30 cellular contexts compared by ENCODE assay signal in the genomic region with DNA sequence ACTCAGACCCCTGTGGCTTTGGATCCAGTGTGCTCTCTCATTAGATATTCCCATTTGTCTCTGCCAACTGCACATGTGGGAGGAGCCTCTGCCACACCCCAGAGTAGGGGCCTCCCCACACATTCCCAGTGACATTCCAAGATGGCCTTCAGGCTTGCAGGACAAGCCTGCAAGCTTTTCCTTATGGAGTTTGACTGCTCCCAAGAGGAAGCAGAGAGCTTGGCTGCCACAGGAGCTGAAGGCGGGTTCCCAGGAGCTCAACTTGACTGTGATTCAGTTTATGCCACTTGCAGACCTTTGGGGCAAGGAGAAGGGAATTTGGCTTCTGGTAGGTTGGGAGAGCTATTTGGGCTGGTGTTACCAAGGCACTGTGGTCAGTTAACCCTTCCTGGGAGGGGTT. TPM values are rescaled to one million over a fixed set of nuclear protein-coding genes. Genes with fewer than 3 reads are reported as not detected.
"Had no signal": no experiment of that assay in that cellular context is flagged by ENCODE, and none has a peak within 500 bp of the region (broad histone marks: within the 10 kb centered on the region; RNA-seq: fewer than 3 reads in every experiment).

No MANE protein-coding gene starts in this region.

- H3K27ac ChIP-seq: brain microvascular endothelial cell, coronary artery, dorsolateral prefrontal cortex, heart right ventricle, neural progenitor cell, spleen, transverse colon had no signal

- ATAC-seq: effector memory CD8-positive, alpha-beta T cell; heart right ventricle; left ventricle myocardium superior; naive thymus-derived CD8-positive, alpha-beta T cell; right cardiac atrium; T-cell had no signal

- H3K9me3 ChIP-seq: heart right ventricle, transverse colon had no signal

- H3K27ac Mint-ChIP-seq: activated B cell treated with CpG ODN at 0.5 μM for 24 hours; activated T-cell treated with anti-CD3 and anti-CD28 coated beads, Interleukin-2, amount 50 U/mL, for 24 hours; effector memory CD8-positive, alpha-beta T cell; mesothelial cell of epicardium; naive thymus-derived CD8-positive, alpha-beta T cell; neural progenitor cell; T-cell; T-helper 2 cell treated with Interferon-gamma antibody and Interleukin-4, amounts not matched to agents 5 μg/mL and 100 μg/mL, for 36 hours had no signal

- H3K9ac ChIP-seq: neural progenitor cell had no signal

- H3K4me1 ChIP-seq: heart right ventricle, neural progenitor cell, spleen, transverse colon had no signal

- H3K4me2 ChIP-seq: neural progenitor cell had no signal

- H3K36me3 ChIP-seq: brain microvascular endothelial cell, heart right ventricle, neural progenitor cell, spleen, transverse colon had no signal

- H3K27me3 ChIP-seq: brain microvascular endothelial cell, heart right ventricle, neural progenitor cell, spleen, transverse colon had no signal

- H3K4me3 ChIP-seq: coronary artery, dorsolateral prefrontal cortex, heart right ventricle, neural progenitor cell, spleen, transverse colon had no signal

- H3K4me3 Mint-ChIP-seq: activated B cell treated with CpG ODN at 0.5 μM for 24 hours; activated T-cell treated with anti-CD3 and anti-CD28 coated beads, Interleukin-2, amount 50 U/mL, for 24 hours; effector memory CD8-positive, alpha-beta T cell; mesothelial cell of epicardium; naive thymus-derived CD8-positive, alpha-beta T cell; neural progenitor cell; T-cell; T-helper 2 cell treated with Interferon-gamma antibody and Interleukin-4, amounts not matched to agents 5 μg/mL and 100 μg/mL, for 36 hours had no signal

- H3K36me3 Mint-ChIP-seq: mesothelial cell of epicardium; naive thymus-derived CD8-positive, alpha-beta T cell; neural progenitor cell; T-cell had no signal

- DNase-seq: activated B cell treated with CpG ODN at 0.5 μM for 24 hours; activated CD4-positive, alpha-beta T cell treated with anti-CD3 and anti-CD28 coated beads, Interleukin-2, amount 50 U/mL, for 1 hour; activated CD8-positive, alpha-beta memory T cell treated with anti-CD3 and anti-CD28 coated beads for 24 hours; activated CD8-positive, alpha-beta memory T cell treated with anti-CD3 and anti-CD28 coated beads, Interleukin-2, amount 50 U/mL, for 4 hours; activated gamma-delta T cell treated with Interleukin-2 at 50 U/mL for 16 hours; activated naive CD4-positive, alpha-beta T cell treated with anti-CD3 and anti-CD28 coated beads, Interleukin-2, amount 50 U/mL, for 16 hours; activated T-cell treated with anti-CD3 and anti-CD28 coated beads, Interleukin-2, amount 50 U/mL, for 24 hours; amniotic stem cell; brain microvascular endothelial cell; dorsolateral prefrontal cortex; effector memory CD8-positive, alpha-beta T cell; foreskin melanocyte; heart right ventricle; left ventricle myocardium superior; mammary epithelial cell; naive thymus-derived CD8-positive, alpha-beta T cell; occipital lobe; right cardiac atrium; spleen; stimulated activated naive CD4-positive, alpha-beta T cell treated with Interleukin-2 at 50 U/mL for 16 hours; T-cell; transverse colon had no signal

- H3K27me3 Mint-ChIP-seq: activated B cell treated with CpG ODN at 0.5 μM for 24 hours had no signal

- H2AFZ ChIP-seq: neural progenitor cell had no signal

- FAIRE-seq: astrocyte, endothelial cell of umbilical vein, islet of Langerhans, urothelium cell line had no signal

- H3K9me3 Mint-ChIP-seq: activated T-cell treated with anti-CD3 and anti-CD28 coated beads, Interleukin-2, amount 50 U/mL, for 24 hours; mesothelial cell of epicardium; naive thymus-derived CD8-positive, alpha-beta T cell; neural progenitor cell; T-cell; T-helper 2 cell treated with Interferon-gamma antibody and Interleukin-4, amounts not matched to agents 5 μg/mL and 100 μg/mL, for 36 hours had no signal

- H3K4me1 Mint-ChIP-seq: activated B cell treated with CpG ODN at 0.5 μM for 24 hours, mesothelial cell of epicardium, neural progenitor cell had no signal

RNA-seq across cellular contexts. Expression of a gene that starts 22.5 kb away (rescaled TPM):
- total RNA-seq: naive thymus-derived CD8-positive, alpha-beta T cell had no signal
- polyA plus RNA-seq: naive thymus-derived CD8-positive, alpha-beta T cell had no signal
